18 cellular contexts compared by ENCODE assay signal in the genomic region with DNA sequence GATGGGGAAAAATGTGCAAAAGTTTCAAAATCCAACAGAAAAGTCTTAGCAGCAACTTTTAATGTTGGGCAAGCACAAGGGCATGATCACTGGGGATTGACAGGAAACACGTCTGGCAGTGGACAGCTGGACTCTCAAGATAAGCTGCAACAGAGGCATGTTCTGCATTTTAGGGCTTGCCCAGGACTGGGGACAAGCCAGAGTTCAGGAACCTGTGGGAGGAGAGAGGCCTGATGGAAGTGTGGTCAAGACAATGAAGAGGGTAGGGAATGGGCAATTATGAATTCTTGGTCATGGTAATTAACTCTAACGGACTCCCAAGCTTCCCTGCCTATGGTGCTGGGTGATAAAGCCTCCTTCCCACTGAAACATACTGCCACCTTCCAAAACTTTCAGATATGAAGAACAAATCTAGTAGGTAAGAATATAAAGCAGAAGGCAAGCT. TPM values are rescaled to one million over a fixed set of nuclear protein-coding genes. Genes with fewer than 3 reads are reported as not detected.
DNase-seq lines count a peak whose midpoint lies in the region; FAIRE-seq and TF ChIP-seq lines count a peak whose summit lies in the region.
"Had no signal": no experiment of that assay in that cellular context is flagged by ENCODE, and none has a peak within 500 bp of the region (broad histone marks: within the 10 kb centered on the region; RNA-seq: fewer than 3 reads in every experiment).

No MANE protein-coding gene starts in this region.

- no peaks in the 10 kb centered on the region for H3K4me1 Mint-ChIP-seq in mesothelial cell of epicardium
- H3K4me1 Mint-ChIP-seq: CD14-positive monocyte; stimulated activated effector memory CD8-positive, alpha-beta T cell treated with anti-CD3 and anti-CD28 coated beads, Interleukin-12 subunit alpha, Interleukin-12 subunit beta, amount 100 ng/mL, for 72 hours had no signal

- H3K4me2 ChIP-seq in endothelial cell of umbilical vein (ENCODE audit: insufficient read depth, low read length) = no peak overlapping the region

- intact Hi-C loops in endothelial cell of umbilical vein (cut with micrococcal nuclease) = loop anchor here (2.0 kb wide), 1 partner anchor 31 kb away; no protein-coding TSS in a partner anchor

- no peaks in the 10 kb centered on the region for H3K9me3 Mint-ChIP-seq in mesothelial cell of epicardium
- H3K9me3 Mint-ChIP-seq: activated CD4-positive, alpha-beta memory T cell treated with anti-CD3 and anti-CD28 coated beads for 36 hours; brain; CD14-positive monocyte; stimulated activated effector memory CD8-positive, alpha-beta T cell treated with anti-CD3 and anti-CD28 coated beads, Interleukin-12 subunit alpha, Interleukin-12 subunit beta, amount 100 ng/mL, for 72 hours; WTC11 had no signal

- H3K27ac ChIP-seq in SJCRH30 (peak overlapping the region; percentile 87), endothelial cell of umbilical vein (ENCODE audit: insufficient read depth, low read depth, low read length) (no peak overlapping the region)

- in situ Hi-C loops in KBM-7 (cut with MboI; ENCODE audit: low pct_unique_long_range_greater_than_20kb, low sequenced_read_pairs) = no loop called here

- H3K4me3 ChIP-seq in SJCRH30 (no peak overlapping the region), endothelial cell of umbilical vein (replicated peaks in 1 of 3; ENCODE audit: insufficient read depth in 1 of 3, low read depth in 1 of 3, low read length in 3 of 3) (no peak overlapping the region)

- POLR2A ChIA-PET in endothelial cell of umbilical vein (lab: Charles Lee) = interaction anchor here (0.6 kb wide), 1 partner anchor 35 kb away, joined by 4 read pairs; no protein-coding TSS in a partner anchor

- H4K20me1 ChIP-seq in endothelial cell of umbilical vein (replicated peaks; ENCODE audit: control insufficient read depth, extremely low read depth, insufficient read depth, low read length) = no peaks in the 10 kb centered on the region

- H3K36me3 ChIP-seq in SJCRH30 (no peaks in the 10 kb centered on the region), endothelial cell of umbilical vein (ENCODE audit: control insufficient read depth in 2 of 2, extremely low read depth in 1 of 2, insufficient read depth in 2 of 2, low read length in 2 of 2) (peaks cover 6 to 13% of the 10 kb centered on the region in 2 experiments)

- H3K79me2 ChIP-seq in endothelial cell of umbilical vein (ENCODE audit: control insufficient read depth, insufficient read depth, low read length) = no peaks in the 10 kb centered on the region

- peak overlapping the region; percentile 71 for H3K27ac Mint-ChIP-seq in mesothelial cell of epicardium
- H3K27ac Mint-ChIP-seq: activated CD4-positive, alpha-beta memory T cell treated with anti-CD3 and anti-CD28 coated beads for 36 hours; brain; stimulated activated effector memory CD8-positive, alpha-beta T cell treated with anti-CD3 and anti-CD28 coated beads, Interleukin-12 subunit alpha, Interleukin-12 subunit beta, amount 100 ng/mL, for 72 hours; WTC11 had no signal

- peak; percentile 90 for DNase-seq in KBM-7
- peak; percentile 80 to 86 for DNase-seq in SJCRH30
- DNase-seq in endothelial cell of umbilical vein (ENCODE audit: low read depth, low spot score) = peak; percentile 83
- no peak for DNase-seq in mesothelial cell of epicardium (ENCODE audit: low spot score in 2 of 2, unreplicated experiment in 2 of 2)
- DNase-seq in germinal center (ENCODE audit: low spot score) = no peak
- DNase-seq in urothelium cell line (ENCODE audit: low spot score) = no peak
- no peak for DNase-seq in NCI-H2196 treated with DMSO at 0.1 percent for 48 hours (lab: John Stamatoyannopoulos, UW; ENCODE audit: unreplicated experiment)
- DNase-seq in HTR-8/SVneo (ENCODE audit: insufficient read length, low spot score) = no peak
- DNase-seq: activated CD4-positive, alpha-beta memory T cell treated with anti-CD3 and anti-CD28 coated beads for 36 hours; activated gamma-delta T cell; NCI-H2171; NCI-H524 treated with DMSO at 0.1 percent for 48 hours; stimulated activated CD4-positive, alpha-beta T cell treated with anti-CD3 and anti-CD28 coated beads, Interleukin-1b, Interleukin-23, amount 100 ng/mL, for 48 hours; T-helper 1 cell had no signal

- H2AFZ ChIP-seq in endothelial cell of umbilical vein (ENCODE audit: low read depth, low read length) = no peak overlapping the region

- H3K9me3 ChIP-seq in SJCRH30 (replicated peaks) (0 out of 2 replicates have a peak, but pooled peaks cover 2% of the 10 kb centered on the region), endothelial cell of umbilical vein (replicated peaks; ENCODE audit: control insufficient read depth, insufficient read depth, low read length) (no peaks in the 10 kb centered on the region)

- no peak overlapping the region for H3K9ac ChIP-seq in endothelial cell of umbilical vein (replicated peaks; ENCODE audit: extremely low read depth, insufficient read depth, low read length)

- peaks cover 22% of the 10 kb centered on the region for H3K4me1 ChIP-seq in SJCRH30
- peaks cover 4% of the 10 kb centered on the region for H3K4me1 ChIP-seq in endothelial cell of umbilical vein (ENCODE audit: control insufficient read depth, extremely low read depth, insufficient read depth, low read length)

- H3K4me3 Mint-ChIP-seq in mesothelial cell of epicardium = no peak overlapping the region
- H3K4me3 Mint-ChIP-seq: activated CD4-positive, alpha-beta memory T cell treated with anti-CD3 and anti-CD28 coated beads for 36 hours; brain; CD14-positive monocyte; stimulated activated effector memory CD8-positive, alpha-beta T cell treated with anti-CD3 and anti-CD28 coated beads, Interleukin-12 subunit alpha, Interleukin-12 subunit beta, amount 100 ng/mL, for 72 hours; WTC11 had no signal

- H3K27me3 Mint-ChIP-seq in mesothelial cell of epicardium (ENCODE audit: low read depth) = no peaks in the 10 kb centered on the region
- H3K27me3 Mint-ChIP-seq: brain had no signal

- no peaks in the 10 kb centered on the region for H3K9me1 ChIP-seq in endothelial cell of umbilical vein (replicated peaks; ENCODE audit: control insufficient read depth, extremely low read depth, insufficient read depth, low read length)

- dilution Hi-C loops in endothelial cell of umbilical vein (cut with MboI; ENCODE audit: extremely low pct_ligation_motif_present, low sequenced_read_pairs) = loop anchor here (25.0 kb wide), 1 partner anchor 262 kb away; no protein-coding TSS in a partner anchor

- no peak for TF ChIP-seq CTCF in endothelial cell of umbilical vein (IDR thresholded peaks at IDR 0.05; ENCODE audit: extremely low read depth in 1 of 2, insufficient read depth in 1 of 2, low read depth in 1 of 2, low read length in 2 of 2)
- TF ChIP-seq CTCF in mesothelial cell of epicardium (IDR thresholded peaks at IDR 0.05; ENCODE audit: unreplicated experiment) = no peak

- no TSS peak for BruUV-seq in endothelial cell of umbilical vein (replicated peaks; lab: Mats Ljungman, UMichigan)

- peaks cover 43% of the 10 kb centered on the region for H3K36me3 Mint-ChIP-seq in mesothelial cell of epicardium
- H3K36me3 Mint-ChIP-seq: activated CD4-positive, alpha-beta memory T cell treated with anti-CD3 and anti-CD28 coated beads for 36 hours; brain; CD14-positive monocyte; stimulated activated effector memory CD8-positive, alpha-beta T cell treated with anti-CD3 and anti-CD28 coated beads, Interleukin-12 subunit alpha, Interleukin-12 subunit beta, amount 100 ng/mL, for 72 hours; WTC11 had no signal

- no peak for TF ChIP-seq POLR2A in endothelial cell of umbilical vein (IDR thresholded peaks at IDR 0.05; ENCODE audit: low read depth, low read length)

- CTCF ChIA-PET in endothelial cell of umbilical vein (lab: Charles Lee) = interaction anchor here (1.0 to 2.1 kb wide), 2 partner anchors 9 to 11 kb away, joined by 3 to 8 read pairs; no protein-coding TSS in a partner anchor

- FAIRE-seq in endothelial cell of umbilical vein (lab: Jason Lieb, UNC) (no peak), urothelium cell line (lab: Jason Lieb, UNC) (no peak), HTR-8/SVneo (lab: Jason Lieb, UNC) (no peak)

- H3K27me3 ChIP-seq in SJCRH30 = no peaks in the 10 kb centered on the region
- H3K27me3 ChIP-seq in endothelial cell of umbilical vein (ENCODE audit: control insufficient read depth in 2 of 2, insufficient read depth in 2 of 2, low read length in 2 of 2) = no peaks in the 10 kb centered on the region

TF ChIP-seq in endothelial cell of umbilical vein, 7 proteins besides CTCF, POLR2A, EP300 and RAD21:
- TF ChIP-seq MYC (IDR thresholded peaks at IDR 0.05; ENCODE audit: low read depth, low read length) (no peak), EZH2 (IDR thresholded peaks at IDR 0.05; ENCODE audit: borderline replicate concordance, low read depth, low read length, severe bottlenecking) (no peak), JUN (IDR thresholded peaks at IDR 0.05; ENCODE audit: borderline replicate concordance, insufficient read depth, insufficient read length, low read depth) (no peak), FOS (IDR thresholded peaks at IDR 0.05; ENCODE audit: borderline replicate concordance, insufficient read depth, low read length) (no peak), POLR2AphosphoS5 (IDR thresholded peaks at IDR 0.05; ENCODE audit: insufficient read depth, low read depth, low read length) (no peak), GATA2 (IDR thresholded peaks at IDR 0.05; ENCODE audit: insufficient read depth, insufficient read length, low read depth, low read length) (no peak)
- TF ChIP-seq, protein P1, sequence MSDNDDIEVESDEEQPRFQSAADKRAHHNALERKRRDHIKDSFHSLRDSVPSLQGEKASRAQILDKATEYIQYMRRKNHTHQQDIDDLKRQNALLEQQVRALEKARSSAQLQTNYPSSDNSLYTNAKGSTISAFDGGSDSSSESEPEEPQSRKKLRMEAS (IDR thresholded peaks at IDR 0.05; ENCODE audit: insufficient read depth, insufficient read length) = no peak

RNA-seq across cellular contexts. Expression of a gene that starts 48.4 kb away (rescaled TPM):
- 3.4 and 4.5 TPM in 2 replicates for total RNA-seq in SJCRH30 (2014; rRNA removed; shearing (Covaris generic))
- 73.8 and 78.4 TPM in 2 replicates for total RNA-seq in endothelial cell of umbilical vein
- 51.5 and 52.9 TPM in 2 replicates for polyA plus RNA-seq in endothelial cell of umbilical vein
- 93.0 and 110 TPM in 2 replicates for polyA plus RNA-seq in endothelial cell of umbilical vein (2011; cell fraction: cytosol; rRNA removed)
- polyA plus RNA-seq in endothelial cell of umbilical vein (2011; cell fraction: nucleus; rRNA removed) = 150 and 151 TPM in 2 replicates
- polyA plus RNA-seq in endothelial cell of umbilical vein (2012) = 24.8 and 46.5 TPM in 2 replicates
- polyA minus RNA-seq in endothelial cell of umbilical vein = 112 and 127 TPM in 2 replicates
- 58.1 TPM for polyA minus RNA-seq in endothelial cell of umbilical vein (2011; cell fraction: cytosol; rRNA and poly(A)+ RNA removed)
- polyA minus RNA-seq in endothelial cell of umbilical vein (2011; cell fraction: nucleus; rRNA and poly(A)+ RNA removed) = 62.4 and 79.7 TPM in 2 replicates
- 86.1 to 90.2 TPM (median 87.2 TPM) in 3 replicates for total RNA-seq in mesothelial cell of epicardium
- total RNA-seq: activated CD4-positive, alpha-beta memory T cell treated with anti-CD3 and anti-CD28 coated beads for 36 hours had no signal

Comparison
In these comparisons a context has a peak if more than half of its experiments do, and no peak if none do; other contexts are left out.
1. DNase-seq: peak in KBM-7 (single experiment), SJCRH30 (2 of 2) and endothelial cell of umbilical vein (single experiment); none in mesothelial cell of epicardium (0 of 2), germinal center (single experiment), urothelium cell line (single experiment), NCI-H2196 treated with DMSO at 0.1 percent for 48 hours (single experiment) and HTR-8/SVneo (single experiment).
2. RNA of a gene that starts 48.4 kb away (total RNA-seq): 86.1 to 90.2 TPM in mesothelial cell of epicardium and 73.8 to 78.4 TPM in endothelial cell of umbilical vein; 3.4 to 4.5 TPM in SJCRH30; every median in the first group is over 10 times any median in the second.